Comparison of ENCODE assay signal across 8 cellular contexts in the genomic region with DNA sequence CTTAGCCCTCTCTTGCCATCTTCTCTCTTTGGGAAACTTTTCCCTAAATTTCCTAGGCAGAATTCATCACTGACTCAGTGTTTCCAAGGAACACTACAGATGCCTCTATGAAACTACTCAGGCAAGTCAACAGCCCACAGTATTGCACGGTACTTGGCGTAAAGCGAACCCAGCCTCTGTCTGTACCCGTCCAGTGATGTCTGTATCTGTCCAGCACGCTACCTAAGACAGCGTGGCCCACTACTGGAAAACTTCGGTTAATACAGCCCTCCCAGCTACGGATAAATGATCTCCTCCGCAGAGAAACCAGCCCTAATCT. TPM values are rescaled to one million over a fixed set of nuclear protein-coding genes. Genes with fewer than 3 reads are reported as not detected.
DNase-seq lines count a peak whose midpoint lies in the region; ATAC-seq, FAIRE-seq and TF ChIP-seq lines count a peak whose summit lies in the region.

No MANE protein-coding gene starts in this region.

- H2AFZ ChIP-seq in keratinocyte (ENCODE audit: control insufficient read depth, low read length) = peak overlapping the region; percentile 97

- FAIRE-seq in keratinocyte (lab: Jason Lieb, UNC) = no peak

- H3K27me3 ChIP-seq in keratinocyte (ENCODE audit: control insufficient read depth, extremely low read depth, insufficient read depth, low read length) = no peaks in the 10 kb centered on the region
- peaks cover 4% of the 10 kb centered on the region in 2 donors for H3K27me3 ChIP-seq in stomach smooth muscle (ENCODE audit: control insufficient read depth in 1 of 2, insufficient read depth in 2 of 2, low read length in 2 of 2)

- peaks cover 37% of the 10 kb centered on the region for H3K79me2 ChIP-seq in keratinocyte (ENCODE audit: control insufficient read depth, insufficient read depth, low read length)

- H3K36me3 ChIP-seq in keratinocyte (ENCODE audit: control insufficient read depth in 2 of 2, extremely low read depth in 1 of 2, insufficient read depth in 2 of 2, low read length in 2 of 2) (peaks cover 6% of the 10 kb centered on the region in 2 experiments), stomach smooth muscle (ENCODE audit: control insufficient read depth in 2 of 2, insufficient read depth in 2 of 2, low read length in 2 of 2) (peaks cover 0 to 6% of the 10 kb centered on the region in 2 donors)

- peak; percentile 39 for ATAC-seq in GM19395 (IDR thresholded peaks at IDR 0.05; ENCODE audit: unreplicated experiment)

- H3K9ac ChIP-seq in keratinocyte (ENCODE audit: control insufficient read depth, extremely low read depth, insufficient read depth, low read length) = peak overlapping the region; percentile 94
- H3K9ac ChIP-seq in stomach smooth muscle (ENCODE audit: low read length in 2 of 2) = peak overlapping the region; percentile 92 to 97

- H3K4me3 ChIP-seq in astrocyte of the cerebellum (ENCODE audit: low read depth, low read length) = peak overlapping the region; percentile 89
- H3K4me3 ChIP-seq in keratinocyte (ENCODE audit: control insufficient read depth in 2 of 3, extremely low read depth in 1 of 3, insufficient read depth in 2 of 3, low read depth in 1 of 3, low read length in 3 of 3) = peak overlapping the region; percentile 83 to 98 (median 86)
- peak overlapping the region; percentile 83 to 99 for H3K4me3 ChIP-seq in stomach smooth muscle (ENCODE audit: low read length in 2 of 2)

- TF ChIP-seq CTCF in astrocyte of the cerebellum (IDR thresholded peaks at IDR 0.05; ENCODE audit: low read depth, low read length, missing control alignments) (no peak), keratinocyte (optimal IDR thresholded peaks at IDR 0.05 in 1 of 3, IDR thresholded peaks at IDR 0.05 in 1 of 3, conservative IDR thresholded peaks at IDR 0.05 in 1 of 3; ENCODE audit: extremely low read depth in 1 of 3, insufficient read depth in 2 of 3, low read length in 3 of 3) (peak in 1 of 3 experiments; percentile 4)

- no peaks in the 10 kb centered on the region for H4K20me1 ChIP-seq in keratinocyte (ENCODE audit: control insufficient read depth, extremely low read depth, insufficient read depth, low read length)

- H3K4me1 ChIP-seq in keratinocyte (ENCODE audit: control insufficient read depth, extremely low read depth, insufficient read depth, low read length) (peaks cover 7% of the 10 kb centered on the region), stomach smooth muscle (ENCODE audit: control insufficient read depth, insufficient read depth, low read length) (peaks cover 7% of the 10 kb centered on the region)

- H3K4me2 ChIP-seq in keratinocyte (ENCODE audit: control insufficient read depth, extremely low read depth, insufficient read depth, low read depth, low read length) = peak overlapping the region; percentile 82

- DNase-seq in AG08395 (ENCODE audit: low spot score) (peak; percentile 49), HT-29 (ENCODE audit: low spot score) (peak; percentile 43), astrocyte of the cerebellum (ENCODE audit: low read depth) (no peak), keratinocyte (ENCODE audit: low read depth, low spot score) (no peak), NCI-H1930 (lab: John Stamatoyannopoulos, UW) (no peak)
- no peak for DNase-seq in stimulated activated CD4-positive, alpha-beta T cell treated with anti-CD3 and anti-CD28 coated beads, Interleukin-4, amount 100 ng/mL, for 4 hours

- dilution Hi-C loops in keratinocyte (cut with MboI; ENCODE audit: extremely low pct_ligation_motif_present, low sequenced_read_pairs) = no loop called here

- in situ Hi-C loops in astrocyte of the cerebellum (cut with HindIII; ENCODE audit: low sequenced_read_pairs) = loop anchor here (25.0 kb wide), 1 partner anchor 113 kb away; no protein-coding TSS in a partner anchor

- H3K9me3 ChIP-seq in keratinocyte (ENCODE audit: control insufficient read depth, low read depth, low read length) = no peaks in the 10 kb centered on the region
- H3K9me3 ChIP-seq in stomach smooth muscle (ENCODE audit: control insufficient read depth in 2 of 2, low read length in 2 of 2) = no peaks in the 10 kb centered on the region

- H3K27ac ChIP-seq in keratinocyte (ENCODE audit: control insufficient read depth, insufficient read depth, low read length) = peak overlapping the region; percentile 93
- H3K27ac ChIP-seq in stomach smooth muscle (ENCODE audit: low read length) = peak overlapping the region; percentile 74

- H3K9me1 ChIP-seq in keratinocyte (ENCODE audit: control insufficient read depth, extremely low read depth, insufficient read depth, low read length) = no peaks in the 10 kb centered on the region

RNA-seq across cellular contexts. Expression of a gene that starts 0.5 kb away (rescaled TPM):
- 64.0 and 74.8 TPM in 2 replicates for total RNA-seq in HT-29 (2014; rRNA removed; shearing (Covaris generic))
- 84.5 to 101 TPM (median 86.5 TPM) in 3 replicates for polyA plus RNA-seq in keratinocyte
- 34.6 TPM for polyA plus RNA-seq in keratinocyte (2011; ENCODE audit: low read depth)
- 70.8 and 79.9 TPM in 2 replicates for polyA plus RNA-seq in keratinocyte (2011; cell fraction: cytosol; rRNA removed)
- 61.9 and 78.9 TPM in 2 replicates for polyA plus RNA-seq in keratinocyte (2011; cell fraction: nucleus; rRNA removed)
- 47.4 and 52.9 TPM in 2 replicates for polyA plus RNA-seq in keratinocyte (2012; ENCODE audit: low replicate concordance)
- 34.9 to 66.5 TPM (median 61.0 TPM) in 3 replicates for polyA minus RNA-seq in keratinocyte
- polyA minus RNA-seq in keratinocyte (2011; cell fraction: cytosol; rRNA and poly(A)+ RNA removed) = 39.7 TPM
- polyA minus RNA-seq in keratinocyte (2011; cell fraction: nucleus; rRNA and poly(A)+ RNA removed) = 20.6 and 31.5 TPM in 2 replicates

RNA-seq across cellular contexts. Expression of a gene that starts 34.6 kb away (rescaled TPM):
- total RNA-seq in HT-29 (2014; rRNA removed; shearing (Covaris generic)) = 10.2 and 16.0 TPM in 2 replicates
- polyA plus RNA-seq in keratinocyte = 4.1 to 5.7 TPM (median 4.6 TPM) in 3 replicates
- polyA plus RNA-seq in keratinocyte (2011; ENCODE audit: low read depth) = 44.8 TPM
- polyA plus RNA-seq in keratinocyte (2011; cell fraction: cytosol; rRNA removed) = 2.4 and 4.2 TPM in 2 replicates
- polyA plus RNA-seq in keratinocyte (2011; cell fraction: nucleus; rRNA removed) = 8.1 and 9.4 TPM in 2 replicates
- 3.4 and 25.7 TPM in 2 replicates for polyA plus RNA-seq in keratinocyte (2012; ENCODE audit: low replicate concordance)
- polyA minus RNA-seq in keratinocyte = 2.3 to 3.3 TPM (median 3.2 TPM) in 3 replicates
- polyA minus RNA-seq in keratinocyte (2011; cell fraction: cytosol; rRNA and poly(A)+ RNA removed) = 5.2 TPM
- 2.2 and 3.7 TPM in 2 replicates for polyA minus RNA-seq in keratinocyte (2011; cell fraction: nucleus; rRNA and poly(A)+ RNA removed)

RNA-seq across cellular contexts. Expression of a gene that starts 41.2 kb away (rescaled TPM):
- total RNA-seq in HT-29 (2014; rRNA removed; shearing (Covaris generic)) = not detected in 2 replicates
- not detected in 3 replicates for polyA plus RNA-seq in keratinocyte
- not detected for polyA plus RNA-seq in keratinocyte (2011; ENCODE audit: low read depth)
- not detected in 2 replicates for polyA plus RNA-seq in keratinocyte (2011; cell fraction: cytosol; rRNA removed)
- polyA plus RNA-seq in keratinocyte (2011; cell fraction: nucleus; rRNA removed) = not detected in 2 replicates
- not detected in 2 replicates for polyA plus RNA-seq in keratinocyte (2012; ENCODE audit: low replicate concordance)
- polyA minus RNA-seq in keratinocyte = not detected in 3 replicates
- not detected for polyA minus RNA-seq in keratinocyte (2011; cell fraction: cytosol; rRNA and poly(A)+ RNA removed)
- not detected in 2 replicates for polyA minus RNA-seq in keratinocyte (2011; cell fraction: nucleus; rRNA and poly(A)+ RNA removed)

Comparison
In these comparisons a context has a peak if more than half of its experiments do, and no peak if none do; other contexts are left out.
1. DNase-seq: peak in AG08395 (single experiment) and HT-29 (single experiment); none in astrocyte of the cerebellum (single experiment), keratinocyte (single experiment), stimulated activated CD4-positive, alpha-beta T cell treated with anti-CD3 and anti-CD28 coated beads, Interleukin-4, amount 100 ng/mL, for 4 hours (0 of 2) and NCI-H1930 (0 of 2).
2. Peak in every context shown above with its lines, with median percentiles within 50 percentile points of each other: H3K4me3 ChIP-seq.